10 cellular contexts compared by ENCODE assay signal in the genomic region with DNA sequence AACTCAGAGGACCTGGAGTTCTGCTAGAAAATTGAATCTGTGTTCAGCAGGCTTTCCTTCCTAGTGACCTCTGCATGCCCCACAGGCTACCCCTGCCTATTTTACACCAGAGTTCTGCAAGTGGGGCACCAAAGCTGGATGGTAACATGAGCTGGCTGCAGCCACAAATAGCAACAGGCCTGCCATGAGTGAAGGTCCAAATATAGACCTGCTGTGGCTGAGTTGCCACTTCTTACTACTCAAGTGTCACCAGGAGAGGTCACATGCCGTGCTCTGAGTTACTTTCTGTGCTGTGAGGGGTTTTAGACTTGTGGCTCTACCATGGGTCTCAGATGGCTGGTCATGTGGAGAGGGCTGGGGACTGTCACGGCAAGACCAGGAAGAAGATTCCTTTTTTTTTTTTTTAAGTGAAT. TPM values are rescaled to one million over a fixed set of nuclear protein-coding genes. Genes with fewer than 3 reads are reported as not detected.
DNase-seq lines count a peak whose midpoint lies in the region; ATAC-seq and TF ChIP-seq lines count a peak whose summit lies in the region.
"Had no signal": no experiment of that assay in that cellular context is flagged by ENCODE, and none has a peak within 500 bp of the region (broad histone marks: within the 10 kb centered on the region; RNA-seq: fewer than 3 reads in every experiment).

A gene with protein sequence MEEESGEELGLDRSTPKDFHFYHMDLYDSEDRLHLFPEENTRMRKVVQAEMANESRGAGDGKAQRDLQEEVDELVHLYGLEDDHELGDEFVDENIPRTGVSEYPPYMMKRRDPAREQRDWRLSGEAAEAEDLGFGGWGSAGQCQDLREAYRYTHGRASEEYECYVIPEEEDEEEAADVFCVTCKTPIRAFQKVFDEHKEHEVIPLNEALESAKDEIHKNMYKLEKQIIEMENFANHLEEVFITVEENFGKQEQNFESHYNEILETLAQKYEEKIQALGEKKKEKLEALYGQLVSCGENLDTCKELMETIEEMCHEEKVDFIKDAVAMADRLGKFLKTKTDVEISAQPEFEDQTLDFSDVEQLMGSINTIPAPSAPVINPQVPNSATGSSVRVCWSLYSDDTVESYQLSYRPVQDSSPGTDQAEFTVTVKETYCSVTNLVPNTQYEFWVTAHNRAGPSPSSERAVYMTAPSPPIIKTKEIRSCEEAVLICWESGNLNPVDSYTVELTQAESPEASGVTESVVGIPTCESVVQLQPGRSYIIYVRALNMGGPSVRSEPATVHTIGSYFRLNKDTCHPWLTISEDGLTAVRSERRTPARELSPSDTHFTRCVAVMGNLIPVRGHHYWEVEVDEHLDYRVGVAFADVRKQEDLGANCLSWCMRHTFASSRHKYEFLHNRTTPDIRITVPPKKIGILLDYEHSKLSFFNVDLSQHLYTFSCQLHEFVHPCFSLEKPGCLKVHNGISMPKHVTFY (minus strand): TSS at position 76 of the 413 bp plus-strand sequence. CDS start 18,679 bp downstream, outside the sequence.

- H3K4me3 Mint-ChIP-seq in IgD-negative memory B cell: peak within 1 kb of the TSS in 3 of 4 donors; percentile 45 to 93 (median 78)
- no peak within 1 kb of the TSS for H3K4me3 Mint-ChIP-seq in activated naive CD4-positive, alpha-beta T cell treated with anti-CD3 and anti-CD28 coated beads, Interleukin-2, amount 10 ng/mL, durations not matched to agents 7 days and 5 days
- H3K4me3 Mint-ChIP-seq in activated T-helper 2 cell treated with anti-CD3 and anti-CD28 coated beads, Interferon-gamma antibody, Interleukin-2, Interleukin-4, amounts not matched to agents 10 μg/mL and 5 μg/mL and 100 μg/mL, durations not matched to agents 14 hours and 24 hours and 36 hours (ENCODE audit: low read depth): no peak within 1 kb of the TSS

- peak; percentile 54 for ATAC-seq in GM21717 (IDR thresholded peaks at IDR 0.05; ENCODE audit: unreplicated experiment)

- peak within 1 kb of the TSS; percentile 66 for H3K4me3 ChIP-seq in left ventricle myocardium inferior

- TF ChIP-seq CTCF in GM13977 (IDR thresholded peaks at IDR 0.05; ENCODE audit: extremely low read depth, insufficient read depth, missing control alignments) (peak; percentile 11), left ventricle myocardium inferior (IDR thresholded peaks at IDR 0.05; ENCODE audit: borderline replicate concordance) (no peak)

- H3K36me3 Mint-ChIP-seq in IgD-negative memory B cell: no peaks in the 10 kb centered on the region
- H3K36me3 Mint-ChIP-seq in activated naive CD4-positive, alpha-beta T cell treated with anti-CD3 and anti-CD28 coated beads, Interleukin-2, amount 10 ng/mL, durations not matched to agents 7 days and 5 days: peaks cover 6% of the 10 kb centered on the region
- no peaks in the 10 kb centered on the region for H3K36me3 Mint-ChIP-seq in activated T-helper 2 cell treated with anti-CD3 and anti-CD28 coated beads, Interferon-gamma antibody, Interleukin-2, Interleukin-4, amounts not matched to agents 10 μg/mL and 5 μg/mL and 100 μg/mL, durations not matched to agents 14 hours and 24 hours and 36 hours (ENCODE audit: low read depth)

- H3K27me3 Mint-ChIP-seq in IgD-negative memory B cell: no peaks in the 10 kb centered on the region
- H3K27me3 Mint-ChIP-seq in activated naive CD4-positive, alpha-beta T cell treated with anti-CD3 and anti-CD28 coated beads, Interleukin-2, amount 10 ng/mL, durations not matched to agents 7 days and 5 days: peaks cover 48% of the 10 kb centered on the region
- H3K27me3 Mint-ChIP-seq in activated T-helper 2 cell treated with anti-CD3 and anti-CD28 coated beads, Interferon-gamma antibody, Interleukin-2, Interleukin-4, amounts not matched to agents 10 μg/mL and 5 μg/mL and 100 μg/mL, durations not matched to agents 14 hours and 24 hours and 36 hours (ENCODE audit: low read depth): peaks cover 43% of the 10 kb centered on the region

- H3K4me1 Mint-ChIP-seq in IgD-negative memory B cell: peaks cover 30 to 36% (median 34%) of the 10 kb centered on the region in 3 donors
- peaks cover 10% of the 10 kb centered on the region for H3K4me1 Mint-ChIP-seq in activated naive CD4-positive, alpha-beta T cell treated with anti-CD3 and anti-CD28 coated beads, Interleukin-2, amount 10 ng/mL, durations not matched to agents 7 days and 5 days
- peaks cover 14% of the 10 kb centered on the region for H3K4me1 Mint-ChIP-seq in activated T-helper 2 cell treated with anti-CD3 and anti-CD28 coated beads, Interferon-gamma antibody, Interleukin-2, Interleukin-4, amounts not matched to agents 10 μg/mL and 5 μg/mL and 100 μg/mL, durations not matched to agents 14 hours and 24 hours and 36 hours (ENCODE audit: low read depth)

- H3K9me3 Mint-ChIP-seq in IgD-negative memory B cell: no peaks in the 10 kb centered on the region
- H3K9me3 Mint-ChIP-seq in activated naive CD4-positive, alpha-beta T cell treated with anti-CD3 and anti-CD28 coated beads, Interleukin-2, amount 10 ng/mL, durations not matched to agents 7 days and 5 days: no peaks in the 10 kb centered on the region
- H3K9me3 Mint-ChIP-seq in activated T-helper 2 cell treated with anti-CD3 and anti-CD28 coated beads, Interferon-gamma antibody, Interleukin-2, Interleukin-4, amounts not matched to agents 10 μg/mL and 5 μg/mL and 100 μg/mL, durations not matched to agents 14 hours and 24 hours and 36 hours: no peaks in the 10 kb centered on the region

- peak within 1 kb of the TSS; percentile 99 for H3K27ac ChIP-seq in left ventricle myocardium inferior (replicated peaks)

- peak within 1 kb of the TSS; percentile 36 to 88 (median 48) for H3K27ac Mint-ChIP-seq in IgD-negative memory B cell
- no peak within 1 kb of the TSS for H3K27ac Mint-ChIP-seq in activated naive CD4-positive, alpha-beta T cell treated with anti-CD3 and anti-CD28 coated beads, Interleukin-2, amount 10 ng/mL, durations not matched to agents 7 days and 5 days
- no peak within 1 kb of the TSS for H3K27ac Mint-ChIP-seq in activated T-helper 2 cell treated with anti-CD3 and anti-CD28 coated beads, Interferon-gamma antibody, Interleukin-2, Interleukin-4, amounts not matched to agents 10 μg/mL and 5 μg/mL and 100 μg/mL, durations not matched to agents 14 hours and 24 hours and 36 hours

- H3K4me1 ChIP-seq in left ventricle myocardium inferior: peaks cover 51% of the 10 kb centered on the region

- H3K9me3 ChIP-seq in left ventricle myocardium inferior (replicated peaks): no peaks in the 10 kb centered on the region

- DNase-seq in GM13977 (ENCODE audit: low spot score): peak; percentile 64
- DNase-seq in left ventricle myocardium inferior: peak; percentile 51
- no peak for DNase-seq in activated naive CD4-positive, alpha-beta T cell treated with anti-CD3 and anti-CD28 coated beads, Interleukin-2, amount 10 ng/mL, durations not matched to agents 7 days and 5 days
- DNase-seq in activated T-helper 2 cell treated with anti-CD3 and anti-CD28 coated beads, Interferon-gamma antibody, Interleukin-2, Interleukin-4, amounts not matched to agents 10 μg/mL and 5 μg/mL and 100 μg/mL, durations not matched to agents 14 hours and 24 hours and 36 hours (ENCODE audit: low spot score): no peak
- DNase-seq in activated gamma-delta T cell (lab: John Stamatoyannopoulos, UW): no peak
- DNase-seq in activated CD4-positive, alpha-beta T cell treated with anti-CD3 and anti-CD28 coated beads for 1 hour: no peak

- no peaks in the 10 kb centered on the region for H3K27me3 ChIP-seq in left ventricle myocardium inferior (ENCODE audit: low read depth)

- in situ Hi-C loops in GM13977 (cut with MboI; ENCODE audit: low pct_unique_long_range_greater_than_20kb, low sequenced_read_pairs, unreplicated experiment): no loop called here

- no peaks in the 10 kb centered on the region for H3K36me3 ChIP-seq in left ventricle myocardium inferior

- intact Hi-C loops in left ventricle myocardium inferior (cut with micrococcal nuclease): no loop called here
- intact Hi-C loops in activated T-helper 2 cell treated with anti-CD3 and anti-CD28 coated beads, Interferon-gamma antibody, Interleukin-2, Interleukin-4, amounts not matched to agents 10 μg/mL and 5 μg/mL and 100 μg/mL, durations not matched to agents 14 hours and 24 hours and 36 hours (cut with micrococcal nuclease): loop anchor here (5.0 kb wide), 1 partner anchor 261 kb away; a partner anchor contains a TSS

- CTCF ChIA-PET in activated naive CD4-positive, alpha-beta T cell treated with anti-CD3 and anti-CD28 coated beads, Interleukin-2, amount 10 ng/mL, durations not matched to agents 7 days and 5 days (lab: Charles Lee): no interaction called here

RNA-seq across cellular contexts. Expression of the gene that starts here (rescaled TPM):
- 0.09 TPM for polyA plus RNA-seq in IgD-negative memory B cell
- total RNA-seq in left ventricle myocardium inferior: 108 TPM
- not detected in 2 replicates for total RNA-seq in activated T-helper 2 cell treated with anti-CD3 and anti-CD28 coated beads, Interferon-gamma antibody, Interleukin-2, Interleukin-4, amounts not matched to agents 10 μg/mL and 5 μg/mL and 100 μg/mL, durations not matched to agents 14 hours and 24 hours and 36 hours
- total RNA-seq: H1, subcutaneous adipose tissue had no signal

Comparison
In these comparisons a context has a peak if more than half of its experiments do, and no peak if none do; other contexts are left out.
1. RNA of the gene that starts here (total RNA-seq): 108 TPM in left ventricle myocardium inferior (single experiment); not detected in activated T-helper 2 cell treated with anti-CD3 and anti-CD28 coated beads, Interferon-gamma antibody, Interleukin-2, Interleukin-4, amounts not matched to agents 10 μg/mL and 5 μg/mL and 100 μg/mL, durations not matched to agents 14 hours and 24 hours and 36 hours; every median in the first group is over 100 times any median in the second.
2. DNase-seq: peak in GM13977 (single experiment) and left ventricle myocardium inferior (single experiment); none in activated naive CD4-positive, alpha-beta T cell treated with anti-CD3 and anti-CD28 coated beads, Interleukin-2, amount 10 ng/mL, durations not matched to agents 7 days and 5 days (single experiment), activated T-helper 2 cell treated with anti-CD3 and anti-CD28 coated beads, Interferon-gamma antibody, Interleukin-2, Interleukin-4, amounts not matched to agents 10 μg/mL and 5 μg/mL and 100 μg/mL, durations not matched to agents 14 hours and 24 hours and 36 hours (single experiment), activated gamma-delta T cell (single experiment) and activated CD4-positive, alpha-beta T cell treated with anti-CD3 and anti-CD28 coated beads for 1 hour (single experiment).
3. H3K27ac Mint-ChIP-seq: peak in IgD-negative memory B cell (3 of 3); none in activated naive CD4-positive, alpha-beta T cell treated with anti-CD3 and anti-CD28 coated beads, Interleukin-2, amount 10 ng/mL, durations not matched to agents 7 days and 5 days (single experiment) and activated T-helper 2 cell treated with anti-CD3 and anti-CD28 coated beads, Interferon-gamma antibody, Interleukin-2, Interleukin-4, amounts not matched to agents 10 μg/mL and 5 μg/mL and 100 μg/mL, durations not matched to agents 14 hours and 24 hours and 36 hours (single experiment).
4. H3K4me3 Mint-ChIP-seq: peak in IgD-negative memory B cell (3 of 4); none in activated naive CD4-positive, alpha-beta T cell treated with anti-CD3 and anti-CD28 coated beads, Interleukin-2, amount 10 ng/mL, durations not matched to agents 7 days and 5 days (single experiment) and activated T-helper 2 cell treated with anti-CD3 and anti-CD28 coated beads, Interferon-gamma antibody, Interleukin-2, Interleukin-4, amounts not matched to agents 10 μg/mL and 5 μg/mL and 100 μg/mL, durations not matched to agents 14 hours and 24 hours and 36 hours (single experiment).